In genomic region chr2:220318037-220318436, GRCh38 we compare ENCODE assay signal across 16 cellular contexts.
DNase-seq lines count a peak whose midpoint lies in the region; ATAC-seq and TF ChIP-seq lines count a peak whose summit lies in the region.
"Had no signal": no experiment of that assay in that cellular context is flagged by ENCODE, and none has a peak within 500 bp of the region (broad histone marks: within the 10 kb centered on the region; RNA-seq: fewer than 3 reads in every experiment).

No MANE protein-coding gene starts in this region.

- H3K4me1 ChIP-seq in PC-3 (ENCODE audit: insufficient read depth, low read length) (peaks cover 33% of the 10 kb centered on the region), upper lobe of left lung (no peaks in the 10 kb centered on the region)
- H3K4me1 ChIP-seq: A549; BLaER1 treated with 17β-estradiol and CSF1 and Interleukin-3, amounts not matched to agents 10 nM and 100 nM; Caco-2 had no signal

- H3K9ac ChIP-seq in PC-3 (ENCODE audit: low read length): no peak overlapping the region
- H3K9ac ChIP-seq: BLaER1 treated with 17β-estradiol and CSF1 and Interleukin-3, amounts not matched to agents 10 nM and 100 nM had no signal

- H3K4me3 ChIP-seq in PC-3 (ENCODE audit: low read length): no peak overlapping the region
- H3K4me3 ChIP-seq in upper lobe of left lung: no peak overlapping the region
- H3K4me3 ChIP-seq: A549; BLaER1 treated with 17β-estradiol and CSF1 and Interleukin-3, amounts not matched to agents 10 nM and 100 nM had no signal

- H3K27me3 ChIP-seq in PC-3 (ENCODE audit: low read length) (no peaks in the 10 kb centered on the region), upper lobe of left lung (no peaks in the 10 kb centered on the region)
- H3K27me3 ChIP-seq: BLaER1 treated with 17β-estradiol and CSF1 and Interleukin-3, amounts not matched to agents 10 nM and 100 nM had no signal

- no peaks in the 10 kb centered on the region for H3K79me2 ChIP-seq in PC-3 (ENCODE audit: low read length)

- no peaks in the 10 kb centered on the region for H4K20me1 ChIP-seq in PC-3 (ENCODE audit: low read length)
- H4K20me1 ChIP-seq: BLaER1 treated with 17β-estradiol and CSF1 and Interleukin-3, amounts not matched to agents 10 nM and 100 nM had no signal

- H3K4me2 ChIP-seq in PC-3 (ENCODE audit: low read length): peak overlapping the region; percentile 32
- H3K4me2 ChIP-seq: A549; BLaER1 treated with 17β-estradiol and CSF1 and Interleukin-3, amounts not matched to agents 10 nM and 100 nM had no signal

- CTCF ChIA-PET in PC-3 (lab: Charles Lee): no interaction called here

- TF ChIP-seq CTCF in PC-3 (conservative IDR thresholded peaks at IDR 0.05; ENCODE audit: low read depth, low read length): no peak
- no peak for TF ChIP-seq CTCF in upper lobe of left lung (IDR thresholded peaks at IDR 0.05)

- TF ChIP-seq POLR2A in upper lobe of left lung (IDR thresholded peaks at IDR 0.05): no peak

- peak; percentile 50 for DNase-seq in DMS53 (lab: John Stamatoyannopoulos, UW)
- no peak for DNase-seq in DMS53 treated with DMSO at 0.1 percent for 48 hours (lab: John Stamatoyannopoulos, UW; ENCODE audit: unreplicated experiment)
- DNase-seq in NCI-H82 (lab: John Stamatoyannopoulos, UW): peak; percentile 69
- peak; percentile 93 for DNase-seq in PC-3
- no peak for DNase-seq in upper lobe of left lung
- DNase-seq: AML-193; Caco-2; Calu3; CD4-positive, alpha-beta T cell; CD8-positive, alpha-beta T cell; DMS79 treated with DMSO at 0.1 percent for 48 hours; GF-D8 had no signal

- no peak for TF ChIP-seq EP300 in upper lobe of left lung (IDR thresholded peaks at IDR 0.05)

- intact Hi-C loops in PC-3 (cut with micrococcal nuclease): loop anchor here (1.0 to 10.0 kb wide), 4 partner anchors 41 to 307 kb away; no protein-coding TSS in a partner anchor

- H3K27ac ChIP-seq in PC-3 (ENCODE audit: low read length) (peak overlapping the region; percentile 77), upper lobe of left lung (no peak overlapping the region)
- H3K27ac ChIP-seq: 22Rv1; A549; BLaER1 treated with 17β-estradiol and CSF1 and Interleukin-3, amounts not matched to agents 10 nM and 100 nM; C4-2B had no signal

- H3K9me3 ChIP-seq in PC-3 (ENCODE audit: low read length): no peaks in the 10 kb centered on the region
- no peaks in the 10 kb centered on the region for H3K9me3 ChIP-seq in upper lobe of left lung
- H3K9me3 ChIP-seq: A549, Caco-2 had no signal

- 77 to 86% methylated on average over 2 of the region's 2 CpGs for WGBS in upper lobe of left lung, 2 donors

- H2AFZ ChIP-seq in PC-3 (ENCODE audit: low read length): no peak overlapping the region

- BruUV-seq in PC-3 (replicated peaks; lab: Mats Ljungman, UMichigan): no TSS peak

- no peaks in the 10 kb centered on the region for H3K9me2 ChIP-seq in PC-3 (replicated peaks; ENCODE audit: low read length)

- H3K36me3 ChIP-seq in PC-3 (ENCODE audit: low read depth, low read length): no peaks in the 10 kb centered on the region
- H3K36me3 ChIP-seq in upper lobe of left lung: no peaks in the 10 kb centered on the region
- H3K36me3 ChIP-seq: BLaER1 treated with 17β-estradiol and CSF1 and Interleukin-3, amounts not matched to agents 10 nM and 100 nM had no signal

- ATAC-seq in PC-3: peak; percentile 91
- no peak for ATAC-seq in upper lobe of left lung (ENCODE audit: low FRiP score in 2 of 2)
- ATAC-seq: A549; CD8-positive, alpha-beta T cell had no signal

- POLR2A ChIA-PET in PC-3 (lab: Charles Lee; ENCODE audit: unreplicated experiment): no interaction called here

- H3F3A ChIP-seq in PC-3 (ENCODE audit: low read length, unreplicated experiment): no peaks in the 10 kb centered on the region

Comparison
In these comparisons a context has a peak if more than half of its experiments do, and no peak if none do; other contexts are left out.
1. DNase-seq: peak in DMS53 (single experiment), NCI-H82 (single experiment) and PC-3 (single experiment); none in DMS53 treated with DMSO at 0.1 percent for 48 hours (single experiment) and upper lobe of left lung (0 of 2).